ENCODE assay signal across 14 cellular contexts in the genomic region with DNA sequence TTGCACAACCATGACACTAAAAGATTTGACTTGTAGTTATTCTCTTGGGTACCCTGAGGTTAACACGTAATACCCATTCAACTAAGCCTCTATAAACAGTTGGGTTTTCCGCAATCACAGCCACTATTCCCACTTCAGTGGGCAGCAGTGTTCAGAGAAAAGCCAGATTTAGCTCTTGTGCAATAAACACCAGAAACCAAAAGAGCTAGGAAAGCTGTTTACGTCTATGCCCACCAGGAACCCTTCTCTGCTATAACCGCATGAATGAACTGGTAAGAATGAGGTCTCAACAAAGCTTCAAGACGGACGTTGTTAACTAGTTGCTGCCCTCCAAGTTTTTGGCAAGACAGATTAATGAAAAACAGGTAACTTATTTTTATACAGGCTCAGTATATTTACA.
A peak's percentile ranks its signal among the peaks of the same experiment; 100 is the strongest.
DNase-seq lines count a peak whose midpoint lies in the region; ATAC-seq and TF ChIP-seq lines count a peak whose summit lies in the region.
"Had no signal": no experiment of that assay in that cellular context is flagged by ENCODE, and none has a peak within 500 bp of the region (broad histone marks: within the 10 kb centered on the region; RNA-seq: fewer than 3 reads in every experiment).

No MANE protein-coding gene starts in this region.

- DNase-seq in H4 (ENCODE audit: low spot score) (peak; percentile 73), astrocyte of the cerebellum (ENCODE audit: low read depth) (peak; percentile 62), left lung (no peak), stomach (no peak), G401 (ENCODE audit: low spot score) (no peak), AG08395 (ENCODE audit: low spot score) (no peak)
- DNase-seq in activated CD4-positive, alpha-beta T cell treated with anti-CD3 and anti-CD28 coated beads, Interleukin-2, amount 50 U/mL, for 48 hours = no peak
- DNase-seq: activated gamma-delta T cell treated with Interleukin-2 at 50 U/mL for 16 hours, DND-41, HFFc6, NCI-H1436, WERI-Rb-1 had no signal

- H3K9me3 ChIP-seq in left lung (no peaks in the 10 kb centered on the region), stomach (no peaks in the 10 kb centered on the region)

- ATAC-seq in left lung (no peak), HG02588 (IDR thresholded peaks at IDR 0.05; ENCODE audit: unreplicated experiment) (no peak)
- ATAC-seq: stimulated activated effector memory CD8-positive, alpha-beta T cell treated with anti-CD3 and anti-CD28 coated beads, Interleukin-12 subunit alpha, Interleukin-12 subunit beta, amount 100 ng/mL, for 72 hours had no signal

- intact Hi-C loops in left lung (cut with DNase I) = no loop called here
- intact Hi-C loops in stomach (cut with DNase I; ENCODE audit: low total_unique reads) = no loop called here

- in situ Hi-C loops in astrocyte of the cerebellum (cut with HindIII; ENCODE audit: low sequenced_read_pairs) = no loop called here
- in situ Hi-C loops in G401 (cut with HindIII; ENCODE audit: low sequenced_read_pairs) = no loop called here

- H3K27ac ChIP-seq in left lung = peak overlapping the region; percentile 2 to 56
- peak overlapping the region in 4 of 5 donors; percentile 63 to 99 (median 99) for H3K27ac ChIP-seq in stomach
- H3K27ac ChIP-seq: WERI-Rb-1 had no signal

- H3K4me3 ChIP-seq in astrocyte of the cerebellum (ENCODE audit: low read depth, low read length) = no peak overlapping the region
- H3K4me3 ChIP-seq in left lung = no peak overlapping the region
- peak overlapping the region; percentile 7 to 93 (median 77) for H3K4me3 ChIP-seq in stomach

- H3K36me3 ChIP-seq in left lung (peaks cover 0 to 21% of the 10 kb centered on the region in 2 donors), stomach (peaks cover 6 to 40% (median 34%) of the 10 kb centered on the region in 4 donors)

- TF ChIP-seq EP300 in stomach (IDR thresholded peaks at IDR 0.05) = no peak

- H3K4me1 ChIP-seq in left lung (peaks cover 32 to 81% of the 10 kb centered on the region in 2 donors), stomach (peaks cover 62 to 82% (median 71%) of the 10 kb centered on the region in 4 donors)

- H3K27me3 ChIP-seq in left lung = no peaks in the 10 kb centered on the region
- H3K27me3 ChIP-seq in stomach = no peaks in the 10 kb centered on the region

- 37 to 47% (median 42%) methylated on average over 6 of the region's 6 CpGs for WGBS in stomach, 5 donors

- TF ChIP-seq POLR2A in stomach (IDR thresholded peaks at IDR 0.05) = no peak

- TF ChIP-seq CTCF in astrocyte of the cerebellum (IDR thresholded peaks at IDR 0.05; ENCODE audit: low read depth, low read length, missing control alignments) (no peak), left lung (IDR thresholded peaks at IDR 0.05) (no peak), stomach (IDR thresholded peaks at IDR 0.05) (no peak)

Comparison
In these comparisons a context has a peak if more than half of its experiments do, and no peak if none do; other contexts are left out.
1. DNase-seq: peak in H4 (single experiment) and astrocyte of the cerebellum (single experiment); none in left lung (0 of 2), stomach (single experiment), G401 (single experiment), AG08395 (single experiment) and activated CD4-positive, alpha-beta T cell treated with anti-CD3 and anti-CD28 coated beads, Interleukin-2, amount 50 U/mL, for 48 hours (0 of 2).
2. H3K4me3 ChIP-seq: peak in stomach (4 of 4); none in astrocyte of the cerebellum (single experiment) and left lung (0 of 2).